ENCODE assay signal across 1 cellular context in the genomic region with DNA sequence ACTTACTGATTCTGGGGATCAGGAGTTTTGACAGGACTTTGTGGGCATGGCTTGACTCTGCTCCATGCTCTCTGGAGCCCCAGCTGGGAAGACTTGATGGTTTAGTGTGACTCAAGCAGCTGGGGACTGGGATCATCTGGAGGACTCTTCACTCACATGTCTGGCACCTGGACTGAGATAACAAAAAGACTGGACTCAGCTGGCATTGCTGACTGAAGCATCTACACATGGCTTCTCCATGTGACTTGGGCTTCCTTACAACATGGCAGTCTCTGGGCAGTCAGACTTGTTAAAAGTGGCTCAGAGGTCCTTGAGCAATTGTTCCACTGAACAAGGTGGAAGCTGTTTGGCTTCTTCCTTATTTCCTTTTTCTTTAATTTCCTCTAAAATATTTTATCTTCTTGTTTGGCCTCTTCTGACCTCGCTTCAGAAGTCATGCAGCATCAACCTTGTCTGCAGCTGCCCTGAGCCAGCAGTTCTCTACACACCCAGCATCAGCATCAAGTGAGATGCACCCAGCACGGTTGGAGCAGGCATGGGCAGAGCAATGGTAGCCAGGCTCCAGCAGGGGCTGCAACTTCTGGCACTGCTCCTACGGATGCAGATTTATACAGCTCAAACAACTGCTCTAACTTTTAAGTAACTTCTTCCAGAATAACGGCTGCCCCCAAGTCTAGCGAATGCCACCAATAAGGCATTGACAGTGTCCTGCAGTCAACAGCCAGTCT.
TF ChIP-seq lines count a peak whose summit lies in the region.

No MANE protein-coding gene starts in this region.

TF ChIP-seq in A549, 52 proteins besides CTCF, POLR2A, EP300 and RAD21 (continued from another document):
- TF ChIP-seq, protein P1, sequence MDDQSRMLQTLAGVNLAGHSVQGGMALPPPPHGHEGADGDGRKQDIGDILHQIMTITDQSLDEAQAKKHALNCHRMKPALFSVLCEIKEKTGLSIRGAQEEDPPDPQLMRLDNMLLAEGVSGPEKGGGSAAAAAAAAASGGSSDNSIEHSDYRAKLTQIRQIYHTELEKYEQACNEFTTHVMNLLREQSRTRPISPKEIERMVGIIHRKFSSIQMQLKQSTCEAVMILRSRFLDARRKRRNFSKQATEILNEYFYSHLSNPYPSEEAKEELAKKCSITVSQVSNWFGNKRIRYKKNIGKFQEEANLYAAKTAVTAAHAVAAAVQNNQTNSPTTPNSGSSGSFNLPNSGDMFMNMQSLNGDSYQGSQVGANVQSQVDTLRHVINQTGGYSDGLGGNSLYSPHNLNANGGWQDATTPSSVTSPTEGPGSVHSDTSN (IDR thresholded peaks at IDR 0.05): no peak
- no peak for TF ChIP-seq CBX2 (IDR thresholded peaks at IDR 0.05; ENCODE audit: borderline replicate concordance, low read depth)
- no peak for TF ChIP-seq EHF (CRISPR knock-in tag; IDR thresholded peaks at IDR 0.05)
- TF ChIP-seq NFE2L2 (conservative IDR thresholded peaks at IDR 0.05; ENCODE audit: low read length): no peak
- no peak for TF ChIP-seq MAZ (IDR thresholded peaks at IDR 0.05; ENCODE audit: borderline replicate concordance, low read depth, low read length)
- TF ChIP-seq RFX5 (IDR thresholded peaks at IDR 0.05): no peak
- TF ChIP-seq PHF8 (IDR thresholded peaks at IDR 0.05; ENCODE audit: borderline replicate concordance, low read depth): no peak
- TF ChIP-seq BHLHE40 (IDR thresholded peaks at IDR 0.05; ENCODE audit: low read depth, low read length): no peak
- TF ChIP-seq FOXS1 (CRISPR knock-in tag; IDR thresholded peaks at IDR 0.05): no peak
- TF ChIP-seq ESRRA (IDR thresholded peaks at IDR 0.05; ENCODE audit: borderline replicate concordance, low read length): no peak
